ENCODE assay signal across 35 cellular contexts in genomic region chr1:30837653-30838052, GRCh38.
"Had no signal": no experiment of that assay in that cellular context is flagged by ENCODE, and none has a peak within 500 bp of the region (broad histone marks: within the 10 kb centered on the region; RNA-seq: fewer than 3 reads in every experiment).

No MANE protein-coding gene starts in this region.

- H3K27ac ChIP-seq: adrenal gland, PC-9, RWPE1, VCaP had no signal

- H3K36me3 ChIP-seq: adrenal gland had no signal

- H3K27ac Mint-ChIP-seq: activated B cell treated with CpG ODN at 0.5 μM for 24 hours; activated CD4-positive, alpha-beta memory T cell treated with anti-CD3 and anti-CD28 coated beads for 36 hours; activated naive CD4-positive, alpha-beta T cell treated with anti-CD3 and anti-CD28 coated beads for 36 hours; activated naive CD4-positive, alpha-beta T cell treated with anti-CD3 and anti-CD28 coated beads, Interleukin-2, amount 50 U/mL, for 72 hours; activated T-helper 1 cell treated with anti-CD3 and anti-CD28 coated beads, Interleukin-12 subunit alpha, Interleukin-12 subunit beta, Interleukin-2, Interleukin-4 antibody, amounts not matched to agents 30 ng/mL and 10 ng/mL and 1 ng/mL, durations not matched to agents 14 hours and 24 hours and 36 hours had no signal

- H3K9me3 ChIP-seq: adrenal gland had no signal

- H3K4me2 ChIP-seq: PC-9 had no signal

- ATAC-seq: activated naive CD4-positive, alpha-beta T cell treated with anti-CD3 and anti-CD28 coated beads, Interleukin-2, amount 50 U/mL, for 72 hours; activated T-cell treated with anti-CD3 and anti-CD28 coated beads, Interleukin-2, amount 50 U/mL, for 4 hours; Right ventricle myocardium inferior had no signal

- H3K27me3 ChIP-seq: adrenal gland had no signal

- H3K4me1 Mint-ChIP-seq: activated B cell treated with CpG ODN at 0.5 μM for 24 hours had no signal

- H3K9me3 Mint-ChIP-seq: activated B cell treated with CpG ODN at 0.5 μM for 24 hours; activated CD4-positive, alpha-beta memory T cell treated with anti-CD3 and anti-CD28 coated beads for 36 hours; activated naive CD4-positive, alpha-beta T cell treated with anti-CD3 and anti-CD28 coated beads for 36 hours; activated T-cell treated with anti-CD3 and anti-CD28 coated beads, Interleukin-2, amount 50 U/mL, for 4 hours; activated T-helper 1 cell treated with anti-CD3 and anti-CD28 coated beads, Interleukin-12 subunit alpha, Interleukin-12 subunit beta, Interleukin-2, Interleukin-4 antibody, amounts not matched to agents 30 ng/mL and 10 ng/mL and 1 ng/mL, durations not matched to agents 14 hours and 24 hours and 36 hours had no signal

- FAIRE-seq: astrocyte, bronchial epithelial cell, RCC 7860 had no signal

- H3K36me3 Mint-ChIP-seq: activated CD4-positive, alpha-beta memory T cell treated with anti-CD3 and anti-CD28 coated beads for 36 hours; brain had no signal

- H3K4me3 Mint-ChIP-seq: activated B cell treated with CpG ODN at 0.5 μM for 24 hours; activated CD4-positive, alpha-beta memory T cell treated with anti-CD3 and anti-CD28 coated beads for 36 hours; activated naive CD4-positive, alpha-beta T cell treated with anti-CD3 and anti-CD28 coated beads for 36 hours; activated T-cell treated with anti-CD3 and anti-CD28 coated beads, Interleukin-2, amount 50 U/mL, for 4 hours; activated T-helper 1 cell treated with anti-CD3 and anti-CD28 coated beads, Interleukin-12 subunit alpha, Interleukin-12 subunit beta, Interleukin-2, Interleukin-4 antibody, amounts not matched to agents 30 ng/mL and 10 ng/mL and 1 ng/mL, durations not matched to agents 14 hours and 24 hours and 36 hours; brain had no signal

- H2AFZ ChIP-seq: PC-9 had no signal

- DNase-seq: activated B cell treated with CpG ODN at 0.5 μM for 24 hours; activated CD4-positive, alpha-beta memory T cell treated with anti-CD3 and anti-CD28 coated beads for 36 hours; activated CD4-positive, alpha-beta T cell treated with anti-CD3 and anti-CD28 coated beads for 4 hours; activated CD4-positive, alpha-beta T cell treated with anti-CD3 and anti-CD28 coated beads, Interleukin-2, amount 50 U/mL, for 1 hour; activated CD4-positive, CD25-positive, alpha-beta regulatory T cell treated with anti-CD3 and anti-CD28 coated beads, Interleukin-2, amount 50 U/mL, for 72 hours; activated CD8-positive, alpha-beta memory T cell treated with anti-CD3 and anti-CD28 coated beads, Interleukin-2, amount 50 U/mL, for 4 hours; activated gamma-delta T cell treated with Interleukin-2 at 50 U/mL for 16 hours; activated naive CD4-positive, alpha-beta T cell treated with anti-CD3 and anti-CD28 coated beads for 36 hours; activated T-cell treated with anti-CD3 and anti-CD28 coated beads for 4 hours; activated T-cell treated with anti-CD3 and anti-CD28 coated beads, Interleukin-2, amount 50 U/mL, for 4 hours; adrenal gland; caudate nucleus; Karpas-422; KBM-7; NCI-H1105; NCI-H1417 treated with DMSO at 0.1 percent for 48 hours; NCI-H1694 treated with DMSO at 0.1 percent for 48 hours; NCI-H2029; NCI-H345; NCI-H524 treated with DMSO at 0.1 percent for 48 hours; PC-9; SIG-M5; SW 1271; T-helper 1 cell; T-helper 2 cell; T-helper 9 cell had no signal

- H3K4me3 ChIP-seq: adrenal gland, PC-9 had no signal
